Comparison of ENCODE assay signal across 8 cellular contexts in the genomic region with DNA sequence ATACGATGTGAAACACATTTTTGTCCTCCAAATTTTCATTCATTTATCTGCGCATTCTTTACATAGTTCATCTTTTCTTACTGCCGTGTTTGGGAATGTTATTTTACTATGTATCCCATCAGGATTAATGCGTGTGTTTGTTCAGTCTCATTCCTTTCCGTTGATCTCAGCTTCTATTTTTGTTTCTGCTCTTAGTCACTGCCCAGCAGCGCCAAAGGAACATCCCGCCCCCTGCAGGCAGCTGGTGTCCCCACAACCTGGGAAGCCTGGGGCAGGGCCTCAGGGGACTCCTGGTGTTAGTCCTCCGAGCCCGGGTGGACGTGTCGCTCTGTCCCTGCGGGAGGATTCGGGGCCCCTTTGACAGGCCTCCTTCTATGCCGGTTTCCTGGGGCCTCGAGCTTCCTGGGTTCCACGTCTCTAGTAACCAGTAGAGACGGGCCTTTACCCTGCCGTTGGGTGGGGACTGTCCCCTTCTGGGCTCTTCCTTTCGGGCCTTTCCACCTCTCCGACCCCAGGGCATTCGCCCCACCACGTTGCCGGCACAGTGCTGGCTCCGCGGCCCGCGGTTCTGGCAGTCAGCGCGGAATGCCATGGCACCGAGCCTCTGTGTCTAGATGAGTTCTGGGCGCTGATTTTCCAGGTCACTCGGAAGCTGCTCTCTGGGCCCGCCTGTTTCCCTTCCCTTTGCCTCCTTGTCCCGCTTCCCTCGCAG. TPM values are rescaled to one million over a fixed set of nuclear protein-coding genes. Genes with fewer than 3 reads are reported as not detected.
A peak's percentile ranks its signal among the peaks of the same experiment; 100 is the strongest.
DNase-seq lines count a peak whose midpoint lies in the region; ATAC-seq and TF ChIP-seq lines count a peak whose summit lies in the region.

No MANE protein-coding gene starts in this region.

- H3K4me1 ChIP-seq in cardiac muscle cell (ENCODE audit: low read depth) (peaks cover 4% of the 10 kb centered on the region), trophoblast cell (ENCODE audit: control insufficient read depth in 1 of 2, insufficient read depth in 2 of 2, low read length in 2 of 2) (peaks cover 2 to 6% of the 10 kb centered on the region in 2 experiments), transverse colon (peaks cover 0 to 25% (median 9%) of the 10 kb centered on the region in 4 donors)

- peaks cover 19% of the 10 kb centered on the region for H3K79me1 ChIP-seq in trophoblast cell (ENCODE audit: low read length)

- H2BK5ac ChIP-seq in trophoblast cell (ENCODE audit: low read depth, low read length, poor library complexity): peak overlapping the region; percentile 96

- TF ChIP-seq POLR2A in transverse colon (IDR thresholded peaks at IDR 0.05): peak; percentile 73

- no peaks in the 10 kb centered on the region for H3K36me3 ChIP-seq in SU-DHL-6 (ENCODE audit: low read length)
- no peaks in the 10 kb centered on the region for H3K36me3 ChIP-seq in cardiac muscle cell
- no peaks in the 10 kb centered on the region for H3K36me3 ChIP-seq in trophoblast cell (ENCODE audit: control insufficient read depth in 1 of 2, insufficient read depth in 2 of 2, low read length in 2 of 2)
- H3K36me3 ChIP-seq in transverse colon: no peaks in the 10 kb centered on the region

- peak; percentile 71 for TF ChIP-seq EP300 in transverse colon (IDR thresholded peaks at IDR 0.05; ENCODE audit: low read depth)

- no peaks in the 10 kb centered on the region for H3K36me3 Mint-ChIP-seq in activated naive CD8-positive, alpha-beta T cell treated with anti-CD3 and anti-CD28 coated beads, Interleukin-2, amount 50 U/mL, for 24 hours (ENCODE audit: low read depth)

- peak; percentile 87 for DNase-seq in GM10248 (ENCODE audit: extremely low spot score)
- DNase-seq in NCI-H1092 treated with DMSO at 0.1 percent for 48 hours (lab: John Stamatoyannopoulos, UW): peak; percentile 79
- DNase-seq in activated naive CD8-positive, alpha-beta T cell treated with anti-CD3 and anti-CD28 coated beads, Interleukin-2, amount 50 U/mL, for 24 hours: peak; percentile 92
- DNase-seq in cardiac muscle cell (ENCODE audit: low read depth in 1 of 2, low spot score in 1 of 2): peak; percentile 96 to 98
- DNase-seq in trophoblast cell: peak; percentile 99 to 100
- peak; percentile 95 for DNase-seq in transverse colon

- H3K27ac Mint-ChIP-seq in activated naive CD8-positive, alpha-beta T cell treated with anti-CD3 and anti-CD28 coated beads, Interleukin-2, amount 50 U/mL, for 24 hours: peak overlapping the region; percentile 100

- CTCF ChIA-PET in GM10248 (lab: Yijun Ruan, JAX): interaction anchor here (0.6 to 5.6 kb wide), 52 partner anchors 9 to 697 kb away, joined by 3 to 106 read pairs (median 5); partner anchors contain the start of genes SWAP70 and WEE1

- H3K9me2 ChIP-seq in SU-DHL-6 (replicated peaks; ENCODE audit: insufficient read depth, low read length): no peaks in the 10 kb centered on the region

- no peaks in the 10 kb centered on the region for H3K27me3 Mint-ChIP-seq in activated naive CD8-positive, alpha-beta T cell treated with anti-CD3 and anti-CD28 coated beads, Interleukin-2, amount 50 U/mL, for 24 hours

- peak overlapping the region; percentile 98 for H4K91ac ChIP-seq in trophoblast cell (ENCODE audit: low read depth, low read length)

- peak overlapping the region; percentile 91 for H4K8ac ChIP-seq in trophoblast cell (ENCODE audit: low read depth, low read length)

- peaks cover 96% of the 10 kb centered on the region for H3F3A ChIP-seq in SU-DHL-6 (ENCODE audit: insufficient read depth)

- H2BK120ac ChIP-seq in trophoblast cell (ENCODE audit: insufficient read depth, low read length, poor library complexity): peak overlapping the region; percentile 93

- no peak overlapping the region for H2AFZ ChIP-seq in SU-DHL-6 (ENCODE audit: low read depth, low read length, severe bottlenecking)
- peak overlapping the region; percentile 75 for H2AFZ ChIP-seq in trophoblast cell (ENCODE audit: insufficient read depth, low read length, poor library complexity)

- H2AK5ac ChIP-seq in trophoblast cell (ENCODE audit: low read length): peak overlapping the region; percentile 71

- peak; percentile 38 for ATAC-seq in HG02571 (IDR thresholded peaks at IDR 0.05; ENCODE audit: unreplicated experiment)
- ATAC-seq in activated naive CD8-positive, alpha-beta T cell treated with anti-CD3 and anti-CD28 coated beads, Interleukin-2, amount 50 U/mL, for 24 hours: peak; percentile 62

- no peaks in the 10 kb centered on the region for H3K27me3 ChIP-seq in SU-DHL-6 (ENCODE audit: low read length)
- H3K27me3 ChIP-seq in cardiac muscle cell: no peaks in the 10 kb centered on the region
- no peaks in the 10 kb centered on the region for H3K27me3 ChIP-seq in trophoblast cell (ENCODE audit: insufficient read depth, low read length)
- H3K27me3 ChIP-seq in transverse colon: no peaks in the 10 kb centered on the region

- H3K4me2 ChIP-seq in SU-DHL-6 (ENCODE audit: low read depth, low read length, poor library complexity, severe bottlenecking) (peak overlapping the region; percentile 75), trophoblast cell (ENCODE audit: low read length) (peak overlapping the region; percentile 62)

- H3K9me3 ChIP-seq in SU-DHL-6 (ENCODE audit: insufficient read depth, low read length) (no peaks in the 10 kb centered on the region), cardiac muscle cell (ENCODE audit: low read depth) (no peaks in the 10 kb centered on the region), trophoblast cell (ENCODE audit: insufficient read depth, low read depth, low read length) (no peaks in the 10 kb centered on the region), transverse colon (no peaks in the 10 kb centered on the region)

- H3K9me3 Mint-ChIP-seq in activated naive CD8-positive, alpha-beta T cell treated with anti-CD3 and anti-CD28 coated beads, Interleukin-2, amount 50 U/mL, for 24 hours: no peaks in the 10 kb centered on the region

- peak overlapping the region; percentile 76 for H4K12ac ChIP-seq in trophoblast cell (ENCODE audit: low read depth, low read length)

- no CpG with 5 or more reads among the region's 35 CpGs for whole genome bisulfite sequencing in trophoblast cell (ENCODE audit: extremely low coverage, insufficient coverage, insufficient read length)
- WGBS in transverse colon (ENCODE audit: low coverage in 1 of 2), 2 donors: 0 to 1% methylated on average over 5 to 35 of the region's 35 CpGs

- POLR2A ChIA-PET in GM10248 (lab: Yijun Ruan, JAX): interaction anchor here (1.0 to 1.3 kb wide), 3 partner anchors 14 to 153 kb away, joined by 3 to 5 read pairs (median 4); partner anchors contain the start of genes WEE1 and ZNF143

- H3K4ac ChIP-seq in trophoblast cell (ENCODE audit: low read depth, low read length): peak overlapping the region; percentile 69

- H3K27ac ChIP-seq in SU-DHL-6 (ENCODE audit: low read depth, low read length): peak overlapping the region; percentile 98
- peak overlapping the region; percentile 90 for H3K27ac ChIP-seq in cardiac muscle cell
- H3K27ac ChIP-seq in trophoblast cell (ENCODE audit: low read depth, low read length): peak overlapping the region; percentile 96
- peak overlapping the region; percentile 89 to 98 (median 96) for H3K27ac ChIP-seq in transverse colon

- H3K79me2 ChIP-seq in SU-DHL-6 (ENCODE audit: insufficient read depth, low read length) (peaks cover 10% of the 10 kb centered on the region; the same call in 1 of the 2 replicates), trophoblast cell (ENCODE audit: control insufficient read depth, insufficient read depth, low read length, poor library complexity) (peaks cover 10% of the 10 kb centered on the region)

- in situ Hi-C loops in transverse colon (cut with MboI; ENCODE audit: low pct_ligation_motif_present in 1 of 4, low pct_unique_long_range_greater_than_20kb in 1 of 4, low sequenced_read_pairs in 3 of 4): loop anchor here in 2 of 4 donors (5.0 to 10.0 kb wide), 4 partner anchors 76 to 142 kb away; no protein-coding TSS in a partner anchor

- H3K4me3 ChIP-seq in SU-DHL-6 (ENCODE audit: insufficient read depth, low read length, poor library complexity, severe bottlenecking): peak overlapping the region; percentile 42
- peak overlapping the region; percentile 23 for H3K4me3 ChIP-seq in cardiac muscle cell
- peak overlapping the region; percentile 42 for H3K4me3 ChIP-seq in trophoblast cell (ENCODE audit: low read depth, low read length)
- peak overlapping the region; percentile 10 to 49 (median 39) for H3K4me3 ChIP-seq in transverse colon

- H3K18ac ChIP-seq in trophoblast cell (ENCODE audit: low read length): peak overlapping the region; percentile 74

- H2BK12ac ChIP-seq in trophoblast cell (ENCODE audit: low read length): peak overlapping the region; percentile 74

- intact Hi-C loops in transverse colon (cut with DNase I; ENCODE audit: low total_unique reads): loop anchor here (5.0 to 10.0 kb wide), 2 partner anchors 142 to 151 kb away; partner anchors contain the start of gene ZNF143

- no peaks in the 10 kb centered on the region for H4K20me1 ChIP-seq in SU-DHL-6 (ENCODE audit: low read depth, low read length)

- H3K23ac ChIP-seq in trophoblast cell (ENCODE audit: low read length): no peak overlapping the region

- peaks cover 66% of the 10 kb centered on the region for H3K4me1 Mint-ChIP-seq in activated naive CD8-positive, alpha-beta T cell treated with anti-CD3 and anti-CD28 coated beads, Interleukin-2, amount 50 U/mL, for 24 hours

- peak overlapping the region; percentile 70 for H3K9ac ChIP-seq in SU-DHL-6 (ENCODE audit: low read length)
- peak overlapping the region; percentile 89 for H3K9ac ChIP-seq in trophoblast cell (ENCODE audit: low read length)

- H3K4me3 Mint-ChIP-seq in activated naive CD8-positive, alpha-beta T cell treated with anti-CD3 and anti-CD28 coated beads, Interleukin-2, amount 50 U/mL, for 24 hours: peak overlapping the region; percentile 78

- TF ChIP-seq CTCF in GM10248 (IDR thresholded peaks at IDR 0.05; ENCODE audit: control extremely low read depth, extremely low read depth, low read depth, missing control alignments) (peak; percentile 96), SU-DHL-6 (IDR thresholded peaks at IDR 0.05; ENCODE audit: insufficient read depth, low read length, poor library complexity, severe bottlenecking) (peak; percentile 100), cardiac muscle cell (IDR thresholded peaks at IDR 0.05; ENCODE audit: low read depth, low read length) (peak; percentile 98), transverse colon (IDR thresholded peaks at IDR 0.05) (peak; percentile 93 to 99 (median 95))

- H3K14ac ChIP-seq in trophoblast cell (ENCODE audit: low read length): peak overlapping the region; percentile 92

RNA-seq across cellular contexts. Expression of gene WEE1, which starts 39.8 kb away (rescaled TPM):
- total RNA-seq in cardiac muscle cell: 63.8 and 95.9 TPM in 2 replicates
- polyA plus RNA-seq in cardiac muscle cell: 92.5 and 118 TPM in 2 replicates
- polyA plus RNA-seq in trophoblast cell (2013): 84.5 and 89.9 TPM in 2 replicates
- 10 to 100 TPM in 3 of 4 donors, 1 to 10 TPM in 1; 7.9 to 48.2 (median 31.8) TPM for total RNA-seq in transverse colon

RNA-seq across cellular contexts. Expression of gene SWAP70, which starts 50.6 kb away (rescaled TPM):
- 7.5 and 10.9 TPM in 2 replicates for total RNA-seq in cardiac muscle cell
- 11.1 and 15.5 TPM in 2 replicates for polyA plus RNA-seq in cardiac muscle cell
- 70.7 and 73.1 TPM in 2 replicates for polyA plus RNA-seq in trophoblast cell (2013)
- 10 to 100 TPM; 18.8 to 52.5 (median 29.1) TPM for total RNA-seq in transverse colon

Comparison
In these comparisons a context has a peak if more than half of its experiments do, and no peak if none do; other contexts are left out.
1. Peak in every context shown above with its lines: DNase-seq, ATAC-seq, H3K4me3 ChIP-seq and H3K27ac ChIP-seq.